Comparison of ENCODE assay signal across 16 cellular contexts in the genomic region with DNA sequence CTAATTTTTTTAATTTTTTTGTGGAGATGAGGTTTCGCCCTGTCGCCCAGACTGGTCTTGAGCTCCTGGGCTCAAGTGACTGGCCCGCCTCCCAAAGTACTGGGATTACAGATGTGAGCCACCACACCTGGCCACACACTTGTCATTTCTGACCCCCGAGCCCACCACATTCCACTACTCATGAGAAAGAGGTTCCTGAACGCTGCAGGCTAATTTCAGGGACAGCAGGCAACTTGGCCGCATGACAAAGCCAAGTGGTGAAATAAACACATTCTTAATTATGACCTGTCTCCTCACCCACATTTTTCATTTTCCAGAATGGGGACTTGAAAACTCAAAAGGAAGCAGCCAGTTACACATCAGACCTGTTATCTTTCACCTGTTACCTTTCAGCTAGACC.
"Had no signal": no experiment of that assay in that cellular context is flagged by ENCODE, and none has a peak within 500 bp of the region (broad histone marks: within the 10 kb centered on the region; RNA-seq: fewer than 3 reads in every experiment).

No MANE protein-coding gene starts in this region.

- DNase-seq: activated CD4-positive, alpha-beta T cell treated with anti-CD3 and anti-CD28 coated beads for 36 hours; activated CD8-positive, alpha-beta memory T cell treated with anti-CD3 and anti-CD28 coated beads, Interleukin-2, amount 50 U/mL, for 4 hours; activated CD8-positive, alpha-beta T cell treated with anti-CD3 and anti-CD28 coated beads for 36 hours; activated naive CD4-positive, alpha-beta T cell; activated T-cell treated with anti-CD3 and anti-CD28 coated beads, Interleukin-2, amount 50 U/mL, for 72 hours; central memory CD4-positive, alpha-beta T cell; effector memory CD8-positive, alpha-beta T cell; hypothalamus; immature natural killer cell; left lung; stimulated activated CD4-positive, alpha-beta T cell treated with anti-CD3 and anti-CD28 coated beads, Interleukin-2, amount 100 ng/mL, for 48 hours; T-helper 9 cell had no signal

- H3K27me3 Mint-ChIP-seq: activated CD4-positive, alpha-beta T cell treated with anti-CD3 and anti-CD28 coated beads for 36 hours; activated CD8-positive, alpha-beta T cell treated with anti-CD3 and anti-CD28 coated beads for 36 hours; effector memory CD8-positive, alpha-beta T cell; memory B cell; natural killer cell treated with Interleukin-12 subunit alpha and Interleukin-12 subunit beta and Interleukin-15 and Interleukin-18, amount 100 ng/mL, for 72 hours had no signal

- H3K4me3 Mint-ChIP-seq: activated CD4-positive, alpha-beta T cell treated with anti-CD3 and anti-CD28 coated beads for 36 hours; activated CD8-positive, alpha-beta T cell treated with anti-CD3 and anti-CD28 coated beads for 36 hours; activated T-cell treated with anti-CD3 and anti-CD28 coated beads, Interleukin-2, amount 50 U/mL, for 72 hours; effector memory CD8-positive, alpha-beta T cell; immature natural killer cell; memory B cell; natural killer cell treated with Interleukin-12 subunit alpha and Interleukin-12 subunit beta and Interleukin-15 and Interleukin-18, amount 100 ng/mL, for 72 hours had no signal

- H3K9me3 Mint-ChIP-seq: activated CD8-positive, alpha-beta T cell treated with anti-CD3 and anti-CD28 coated beads for 36 hours; activated T-cell treated with anti-CD3 and anti-CD28 coated beads, Interleukin-2, amount 50 U/mL, for 72 hours; effector memory CD8-positive, alpha-beta T cell; immature natural killer cell; memory B cell; natural killer cell treated with Interleukin-12 subunit alpha and Interleukin-12 subunit beta and Interleukin-15 and Interleukin-18, amount 100 ng/mL, for 72 hours had no signal

- H3K4me1 ChIP-seq: left lung, tibial nerve had no signal

- H3K27me3 ChIP-seq: left lung, tibial nerve had no signal

- H3K27ac Mint-ChIP-seq: activated CD4-positive, alpha-beta T cell treated with anti-CD3 and anti-CD28 coated beads for 36 hours; activated CD8-positive, alpha-beta T cell treated with anti-CD3 and anti-CD28 coated beads for 36 hours; activated T-cell treated with anti-CD3 and anti-CD28 coated beads, Interleukin-2, amount 50 U/mL, for 72 hours; memory B cell; natural killer cell treated with Interleukin-12 subunit alpha and Interleukin-12 subunit beta and Interleukin-15 and Interleukin-18, amount 100 ng/mL, for 72 hours had no signal

- H3K4me1 Mint-ChIP-seq: activated CD4-positive, alpha-beta T cell treated with anti-CD3 and anti-CD28 coated beads for 36 hours had no signal

- H3K27ac ChIP-seq: coronary artery, left lung, tibial nerve had no signal

- H3K4me3 ChIP-seq: coronary artery, left lung, tibial nerve had no signal

- H3K9me3 ChIP-seq: left lung, tibial nerve had no signal
